20 cellular contexts compared by ENCODE assay signal in the genomic region with DNA sequence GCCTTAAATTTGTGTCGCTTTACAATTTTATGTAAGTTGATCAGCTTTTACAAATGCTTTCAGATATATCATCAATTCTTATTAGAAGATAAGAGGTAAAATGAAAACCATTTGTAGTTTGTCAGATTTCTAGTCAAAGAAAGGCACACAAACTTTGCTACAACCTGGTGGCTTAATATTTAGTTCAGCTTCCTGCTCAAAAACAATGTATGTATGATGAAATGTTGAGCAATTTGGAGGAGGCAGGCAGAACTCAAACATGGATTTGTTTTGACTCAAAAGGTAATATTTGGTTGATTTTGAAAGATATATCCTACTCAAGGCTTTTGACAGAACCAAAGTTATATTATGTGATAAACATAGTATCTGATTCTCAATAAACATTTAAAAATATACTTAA. TPM values are rescaled to one million over a fixed set of nuclear protein-coding genes. Genes with fewer than 3 reads are reported as not detected.
DNase-seq lines count a peak whose midpoint lies in the region; ATAC-seq and TF ChIP-seq lines count a peak whose summit lies in the region.
"Had no signal": no experiment of that assay in that cellular context is flagged by ENCODE, and none has a peak within 500 bp of the region (broad histone marks: within the 10 kb centered on the region; RNA-seq: fewer than 3 reads in every experiment).

No MANE protein-coding gene starts in this region.

- no peak for TF ChIP-seq CTCF in omental fat pad (IDR thresholded peaks at IDR 0.05)

- H3K9me3 Mint-ChIP-seq in activated CD8-positive, alpha-beta memory T cell treated with anti-CD3 and anti-CD28 coated beads, Interleukin-2, amount 10 ng/mL, durations not matched to agents 7 days and 5 days (ENCODE audit: low read depth), result no peaks in the 10 kb centered on the region
- H3K9me3 Mint-ChIP-seq: activated T-cell treated with anti-CD3 and anti-CD28 coated beads, Interleukin-2, amount 50 U/mL, for 24 hours had no signal

- no peak for ATAC-seq in omental fat pad (ENCODE audit: low FRiP score)
- ATAC-seq in activated CD8-positive, alpha-beta memory T cell treated with anti-CD3 and anti-CD28 coated beads, Interleukin-2, amount 10 ng/mL, durations not matched to agents 7 days and 5 days, result no peak
- no peak for ATAC-seq in GM19397 (IDR thresholded peaks at IDR 0.05; ENCODE audit: unreplicated experiment)
- ATAC-seq: left lobe of liver had no signal

- DNase-seq in AML-193 (lab: John Stamatoyannopoulos, UW) (peak; percentile 41 to 47), LoVo (ENCODE audit: low spot score) (peak; percentile 40), SW480 (ENCODE audit: low spot score) (peak; percentile 65), iPS-NIHi11 (ENCODE audit: low spot score) (peak; percentile 23), omental fat pad (ENCODE audit: low spot score) (no peak), cerebellar nuclear complex (lab: John Stamatoyannopoulos, UW) (no peak)
- DNase-seq in activated CD8-positive, alpha-beta memory T cell treated with anti-CD3 and anti-CD28 coated beads, Interleukin-2, amount 10 ng/mL, durations not matched to agents 7 days and 5 days, result no peak
- DNase-seq: activated CD4-positive, alpha-beta T cell treated with anti-CD3 and anti-CD28 coated beads for 48 hours; activated T-cell treated with anti-CD3 and anti-CD28 coated beads, Interleukin-2, amount 50 U/mL, for 24 hours; brain microvascular endothelial cell; HCEC 1CT; NCI-H1105 treated with DMSO at 0.1 percent for 48 hours; NK-92 treated with Interleukin-12 subunit alpha and Interleukin-12 subunit beta, amount 100 ng/mL, for 24 hours; SJCRH30; T1000; thyroid gland had no signal

- no peak overlapping the region for H3K4me3 Mint-ChIP-seq in activated CD8-positive, alpha-beta memory T cell treated with anti-CD3 and anti-CD28 coated beads, Interleukin-2, amount 10 ng/mL, durations not matched to agents 7 days and 5 days
- H3K4me3 Mint-ChIP-seq: activated naive CD8-positive, alpha-beta T cell; activated T-cell treated with anti-CD3 and anti-CD28 coated beads, Interleukin-2, amount 50 U/mL, for 24 hours; B cell had no signal

- H3K27me3 Mint-ChIP-seq in activated CD8-positive, alpha-beta memory T cell treated with anti-CD3 and anti-CD28 coated beads, Interleukin-2, amount 10 ng/mL, durations not matched to agents 7 days and 5 days, result peaks cover 5% of the 10 kb centered on the region
- H3K27me3 Mint-ChIP-seq: activated T-cell treated with anti-CD3 and anti-CD28 coated beads, Interleukin-2, amount 50 U/mL, for 24 hours had no signal

- CTCF ChIA-PET in activated CD8-positive, alpha-beta memory T cell treated with anti-CD3 and anti-CD28 coated beads, Interleukin-2, amount 10 ng/mL, durations not matched to agents 7 days and 5 days (lab: Charles Lee), result no interaction called here

- no peaks in the 10 kb centered on the region for H3K36me3 Mint-ChIP-seq in activated CD8-positive, alpha-beta memory T cell treated with anti-CD3 and anti-CD28 coated beads, Interleukin-2, amount 10 ng/mL, durations not matched to agents 7 days and 5 days

- no peaks in the 10 kb centered on the region for H3K4me1 Mint-ChIP-seq in activated CD8-positive, alpha-beta memory T cell treated with anti-CD3 and anti-CD28 coated beads, Interleukin-2, amount 10 ng/mL, durations not matched to agents 7 days and 5 days
- H3K4me1 Mint-ChIP-seq: B cell had no signal

- H3K27ac Mint-ChIP-seq in activated CD8-positive, alpha-beta memory T cell treated with anti-CD3 and anti-CD28 coated beads, Interleukin-2, amount 10 ng/mL, durations not matched to agents 7 days and 5 days, result no peak overlapping the region
- H3K27ac Mint-ChIP-seq: activated naive CD8-positive, alpha-beta T cell; activated T-cell treated with anti-CD3 and anti-CD28 coated beads, Interleukin-2, amount 50 U/mL, for 24 hours; B cell had no signal

RNA-seq across cellular contexts. Expression of a gene that starts 24.2 kb away (rescaled TPM):
- total RNA-seq in omental fat pad, result 1 to 10 TPM in 1 of 4 donors, under 1 TPM in 3; 0.32 to 2.5 (median 0.52) TPM
- total RNA-seq in activated CD8-positive, alpha-beta memory T cell treated with anti-CD3 and anti-CD28 coated beads, Interleukin-2, amount 10 ng/mL, durations not matched to agents 7 days and 5 days, result not detected
- total RNA-seq: B cell, SJCRH30 had no signal

RNA-seq across cellular contexts. Expression of a gene that starts 54.8 kb away (rescaled TPM):
- total RNA-seq in omental fat pad, result 10 to 100 TPM in 2 of 4 donors, 1 to 10 TPM in 2; 7.5 to 25.1 (median 10.8) TPM
- 1 to 10 TPM; 2.6 to 2.8 TPM for total RNA-seq in activated CD8-positive, alpha-beta memory T cell treated with anti-CD3 and anti-CD28 coated beads, Interleukin-2, amount 10 ng/mL, durations not matched to agents 7 days and 5 days

Comparison
In these comparisons a context has a peak if more than half of its experiments do, and no peak if none do; other contexts are left out.
1. DNase-seq: peak in AML-193 (2 of 2), LoVo (single experiment), SW480 (single experiment) and iPS-NIHi11 (single experiment); none in omental fat pad (single experiment), activated CD8-positive, alpha-beta memory T cell treated with anti-CD3 and anti-CD28 coated beads, Interleukin-2, amount 10 ng/mL, durations not matched to agents 7 days and 5 days (single experiment) and cerebellar nuclear complex (0 of 2).